17 cellular contexts compared by ENCODE assay signal in the genomic region with DNA sequence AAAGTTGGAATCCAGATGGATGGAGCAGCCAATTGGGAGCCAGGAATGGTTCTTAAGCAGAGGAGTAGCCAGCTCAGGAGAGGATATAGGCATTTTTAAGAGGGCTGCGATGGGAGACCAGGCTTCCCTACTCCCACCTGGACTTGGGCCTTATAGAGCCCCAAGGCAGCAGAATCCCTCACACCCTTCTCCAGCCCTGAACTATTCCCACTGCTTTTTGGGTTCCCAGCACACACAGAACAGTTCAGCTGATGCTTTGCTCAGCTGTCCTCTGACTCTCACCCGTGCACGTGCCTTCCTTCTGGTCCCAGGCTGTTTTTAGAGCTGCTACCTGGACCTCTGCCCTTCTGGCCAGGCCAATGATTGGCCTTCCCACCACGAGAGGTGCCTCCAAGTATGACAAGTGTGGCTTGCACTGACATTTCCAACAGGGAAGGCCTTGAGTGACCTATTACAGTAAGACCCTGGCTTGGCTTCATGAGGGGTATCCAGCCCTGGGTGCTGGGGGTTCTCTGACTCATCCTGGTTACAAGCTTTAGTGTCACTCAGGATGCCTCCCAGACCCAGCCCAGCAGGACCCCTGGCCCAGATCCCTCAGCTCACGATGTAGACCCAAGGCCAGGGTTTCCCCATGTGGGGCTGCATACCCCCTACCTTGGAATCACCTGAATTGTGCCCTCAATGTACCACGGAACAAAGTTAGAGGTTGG. TPM values are rescaled to one million over a fixed set of nuclear protein-coding genes. Genes with fewer than 3 reads are reported as not detected.
DNase-seq lines count a peak whose midpoint lies in the region; ATAC-seq, FAIRE-seq and TF ChIP-seq lines count a peak whose summit lies in the region.
"Had no signal": no experiment of that assay in that cellular context is flagged by ENCODE, and none has a peak within 500 bp of the region (broad histone marks: within the 10 kb centered on the region; RNA-seq: fewer than 3 reads in every experiment).

No MANE protein-coding gene starts in this region.

- no peak overlapping the region for H3K27ac Mint-ChIP-seq in endodermal cell
- H3K27ac Mint-ChIP-seq: CD8-positive, alpha-beta T cell; GM23338; H9 had no signal

- intact Hi-C loops in IMR-90 (cut with micrococcal nuclease) = no loop called here

- no peaks in the 10 kb centered on the region for H3K9me3 Mint-ChIP-seq in endodermal cell
- H3K9me3 Mint-ChIP-seq: CD8-positive, alpha-beta T cell; GM23338; H9 had no signal

- H3K4me3 Mint-ChIP-seq in endodermal cell = no peak overlapping the region
- H3K4me3 Mint-ChIP-seq: CD8-positive, alpha-beta T cell; GM23338; H9 had no signal

- no peak overlapping the region for H2BK5ac ChIP-seq in IMR-90 (ENCODE audit: low read depth, low read length, poor library complexity, severe bottlenecking)

- H3K4me2 ChIP-seq in IMR-90 (ENCODE audit: low read depth, low read length) = no peak overlapping the region
- H3K4me2 ChIP-seq: A549, GM23338 had no signal

- no peak for DNase-seq in HTR-8/SVneo (ENCODE audit: insufficient read length, low spot score)
- DNase-seq in IMR-90 = no peak
- DNase-seq in endodermal cell = peak; percentile 23
- peak; percentile 9 for DNase-seq in stimulated activated CD8-positive, alpha-beta memory T cell treated with anti-CD3 and anti-CD28 coated beads, Interleukin-4, amount 100 ng/mL, for 48 hours
- DNase-seq in NCI-H2227 treated with DMSO at 0.1 percent for 48 hours (lab: John Stamatoyannopoulos, UW) = no peak
- no peak for DNase-seq in SKM-1 treated with dmso at 0.1 percent for 144 hours (lab: John Stamatoyannopoulos, UW; ENCODE audit: unreplicated experiment)
- no peak for DNase-seq in SK-N-DZ (ENCODE audit: low spot score)
- DNase-seq: BE2C; CD8-positive, alpha-beta T cell; COR-L47; DND-41; GDM1; H9 had no signal

- H3K27me3 ChIP-seq in IMR-90 (ENCODE audit: control insufficient read depth, insufficient read depth, low read length) (peaks cover 41% of the 10 kb centered on the region), endodermal cell (ENCODE audit: control insufficient read depth, insufficient read depth, low read length, poor library complexity, severe bottlenecking) (no peaks in the 10 kb centered on the region)
- H3K27me3 ChIP-seq: BE2C had no signal

- no peak for TF ChIP-seq CTCF in IMR-90 (conservative IDR thresholded peaks at IDR 0.05; ENCODE audit: low read depth, low read length)
- no peak for TF ChIP-seq CTCF in endodermal cell (conservative IDR thresholded peaks at IDR 0.05)

- no peak overlapping the region for H2BK15ac ChIP-seq in IMR-90 (ENCODE audit: low read depth, low read length)

- no peak overlapping the region for H3K18ac ChIP-seq in IMR-90 (ENCODE audit: low read depth, low read length)

- 81% methylated on average over 3 of the region's 6 CpGs; no CpG with 5 or more reads in 1 of the 2 experiments for WGBS in IMR-90 (ENCODE audit: extremely low coverage in 2 of 2, insufficient read length in 1 of 2), 2 experiments
- 93 to 100% methylated on average over 4 to 6 of the region's 6 CpGs for WGBS in endodermal cell (ENCODE audit: insufficient coverage in 1 of 2, insufficient read length in 1 of 2), 2 experiments

- dilution Hi-C loops in IMR-90 (cut with HindIII; ENCODE audit: low sequenced_read_pairs, unreplicated experiment) = no loop called here

- H3K9ac ChIP-seq in IMR-90 (ENCODE audit: low read depth, low read length) (no peak overlapping the region), endodermal cell (ENCODE audit: extremely low read depth, low read length, poor library complexity, severe bottlenecking) (no peak overlapping the region)

- H3K36me3 Mint-ChIP-seq in endodermal cell (ENCODE audit: low read depth) = no peaks in the 10 kb centered on the region
- H3K36me3 Mint-ChIP-seq: CD8-positive, alpha-beta T cell had no signal

- peak; percentile 13 for FAIRE-seq in HTR-8/SVneo (lab: Jason Lieb, UNC)
- FAIRE-seq: A549, GM12892 had no signal

- no peak overlapping the region for H3K14ac ChIP-seq in IMR-90 (replicated peaks; ENCODE audit: low read depth, low read length)

- no peak overlapping the region for H3K56ac ChIP-seq in IMR-90 (ENCODE audit: extremely low read depth, insufficient read depth, low read length)

- H2AK5ac ChIP-seq in IMR-90 (ENCODE audit: low read depth, low read length) = no peak overlapping the region; the same call in 1 of the 2 replicates

- H2BK20ac ChIP-seq in IMR-90 (ENCODE audit: low read depth, low read length) = no peak overlapping the region

- H3K27ac ChIP-seq in IMR-90 (ENCODE audit: insufficient read depth, low read length) (no peak overlapping the region), endodermal cell (ENCODE audit: low read depth, low read length) (no peak overlapping the region)
- H3K27ac ChIP-seq: A549, C4-2B had no signal

- H3K9me1 ChIP-seq in IMR-90 (ENCODE audit: insufficient read depth, low read length) = no peaks in the 10 kb centered on the region; the same call in 1 of the 2 replicates

- H3K4me1 ChIP-seq in IMR-90 (ENCODE audit: control insufficient read depth, insufficient read depth, low read length) = peaks cover 3% of the 10 kb centered on the region
- no peaks in the 10 kb centered on the region for H3K4me1 ChIP-seq in endodermal cell (ENCODE audit: control insufficient read depth, insufficient read depth, low read length)

- no peaks in the 10 kb centered on the region for H3K36me3 ChIP-seq in IMR-90 (ENCODE audit: control insufficient read depth, insufficient read depth, low read length)
- no peaks in the 10 kb centered on the region for H3K36me3 ChIP-seq in endodermal cell (ENCODE audit: control insufficient read depth, insufficient read depth, low read length)
- H3K36me3 ChIP-seq: BE2C had no signal

- H3K27me3 Mint-ChIP-seq in endodermal cell (ENCODE audit: insufficient read depth) = peaks cover 12% of the 10 kb centered on the region

- no TSS peak for BruUV-seq in IMR-90 (replicated peaks; lab: Mats Ljungman, UMichigan)

- H3K4me3 ChIP-seq in IMR-90 (ENCODE audit: insufficient read depth, low read depth, low read length) (no peak overlapping the region), endodermal cell (ENCODE audit: low read length) (no peak overlapping the region)
- H3K4me3 ChIP-seq: A549, GM23338 had no signal

- no peak for ATAC-seq in IMR-90 (ENCODE audit: low read depth)
- ATAC-seq: A549; CD8-positive, alpha-beta T cell; GM23338 had no signal

- H3K4ac ChIP-seq in IMR-90 (ENCODE audit: low read depth, low read length) = no peak overlapping the region

- no peak overlapping the region for H4K5ac ChIP-seq in IMR-90 (ENCODE audit: low read depth, low read length)

- no peak overlapping the region for H2AK9ac ChIP-seq in IMR-90 (replicated peaks; ENCODE audit: low read depth, low read length, poor library complexity)

- CTCF ChIA-PET in IMR-90 (lab: Yijun Ruan, JAX) = interaction anchor here (0.6 to 0.9 kb wide), 2 partner anchors 8 to 226 kb away, joined by 3 to 4 read pairs; no protein-coding TSS in a partner anchor

- in situ Hi-C loops in IMR-90 (cut with MboI; ENCODE audit: low sequenced_read_pairs) = no loop called here

- H4K8ac ChIP-seq in IMR-90 (ENCODE audit: low read depth in 2 of 2, low read length in 2 of 2) = no peak overlapping the region

- peak overlapping the region; percentile 49 for H2AFZ ChIP-seq in IMR-90 (replicated peaks; ENCODE audit: low read length, poor library complexity)
- H2AFZ ChIP-seq: GM23338 had no signal

- no peak for TF ChIP-seq RAD21 in IMR-90 (IDR thresholded peaks at IDR 0.05; ENCODE audit: low read length)

- H3K23ac ChIP-seq in IMR-90 (ENCODE audit: low read depth, low read length) = no peak overlapping the region

- no peaks in the 10 kb centered on the region for H3K9me3 ChIP-seq in IMR-90 (ENCODE audit: control insufficient read depth, insufficient read depth, low read length)
- H3K9me3 ChIP-seq in endodermal cell (ENCODE audit: control insufficient read depth, low read length) = no peaks in the 10 kb centered on the region
- H3K9me3 ChIP-seq: A549, BE2C had no signal

- no peak for TF ChIP-seq POLR2A in IMR-90 (IDR thresholded peaks at IDR 0.05; ENCODE audit: low read depth, low read length)

- no peaks in the 10 kb centered on the region for H3K79me1 ChIP-seq in IMR-90 (ENCODE audit: low read depth in 1 of 2, low read length in 2 of 2)

- no peak overlapping the region for H4K91ac ChIP-seq in IMR-90 (ENCODE audit: insufficient read depth, low read depth, low read length)

- no peak overlapping the region for H2BK120ac ChIP-seq in IMR-90 (ENCODE audit: low read depth, low read length)

- POLR2A ChIA-PET in IMR-90 (lab: Charles Lee; ENCODE audit: unreplicated experiment) = interaction anchor here (0.5 kb wide), 1 partner anchor 910 kb away, joined by 5 read pairs; no protein-coding TSS in a partner anchor

- 0 out of 2 replicates have a peak, but pooled peaks cover 1% of the 10 kb centered on the region for H4K20me1 ChIP-seq in IMR-90 (ENCODE audit: insufficient read depth, low read length)

- no peaks in the 10 kb centered on the region for H3K4me1 Mint-ChIP-seq in endodermal cell
- H3K4me1 Mint-ChIP-seq: GM23338 had no signal

TF ChIP-seq in IMR-90, 13 proteins besides CTCF, POLR2A, EP300 and RAD21 (continues in another document):
- TF ChIP-seq MAFK (IDR thresholded peaks at IDR 0.05; ENCODE audit: low read depth, low read length) = no peak
- no peak for TF ChIP-seq MXI1 (IDR thresholded peaks at IDR 0.05; ENCODE audit: borderline replicate concordance, low read depth, low read length)
- TF ChIP-seq FOS (IDR thresholded peaks at IDR 0.05; ENCODE audit: low read depth, low read length) = no peak
- no peak for TF ChIP-seq RFX5 (IDR thresholded peaks at IDR 0.05; ENCODE audit: low read depth, low read length)
- no peak for TF ChIP-seq NFE2L2 (IDR thresholded peaks at IDR 0.05; ENCODE audit: low read depth, low read length)
- no peak for TF ChIP-seq CEBPB (IDR thresholded peaks at IDR 0.05; ENCODE audit: low read depth, low read length)
- no peak for TF ChIP-seq CHD1 (IDR thresholded peaks at IDR 0.05; ENCODE audit: low read depth, low read length)
- no peak for TF ChIP-seq USF2 (IDR thresholded peaks at IDR 0.05; ENCODE audit: low read depth, low read length)

RNA-seq across cellular contexts. Expression of gene NOX5, which starts 25.2 kb away (rescaled TPM):
- total RNA-seq in IMR-90 (2012; rRNA removed) (under 0.01 TPM in 1 of 2 replicates, not detected in the other), endodermal cell (not detected)
- 0.07 and 0.20 TPM in 2 replicates for polyA plus RNA-seq in IMR-90 (2012; rRNA removed)
- 0.05 and 0.11 TPM in 2 replicates for polyA plus RNA-seq in IMR-90 (2012; cell fraction: cytosol; rRNA removed)
- polyA plus RNA-seq in IMR-90 (2012; cell fraction: nucleus; rRNA removed; ENCODE audit: low replicate concordance) = 0.60 and 0.65 TPM in 2 replicates
- 0.11 TPM for polyA plus RNA-seq in endodermal cell (2013, experiment 1 of 2)
- polyA plus RNA-seq in endodermal cell (2013, experiment 2 of 2) = not detected
- 0.06 TPM in 1 of 2 replicates, not detected in the other for polyA plus RNA-seq in SK-N-DZ (2014; cell fraction: cytosol; rRNA removed)
- polyA plus RNA-seq in SK-N-DZ (2014; cell fraction: nucleus; rRNA removed) = not detected in 2 replicates
- total RNA-seq: CD8-positive, alpha-beta T cell had no signal
- polyA plus RNA-seq: GM23338 had no signal

Comparison
In these comparisons a context has a peak if more than half of its experiments do, and no peak if none do; other contexts are left out.
1. DNase-seq: peak in endodermal cell (single experiment) and stimulated activated CD8-positive, alpha-beta memory T cell treated with anti-CD3 and anti-CD28 coated beads, Interleukin-4, amount 100 ng/mL, for 48 hours (single experiment); none in HTR-8/SVneo (single experiment), IMR-90 (single experiment), NCI-H2227 treated with DMSO at 0.1 percent for 48 hours (single experiment), SKM-1 treated with dmso at 0.1 percent for 144 hours (single experiment) and SK-N-DZ (single experiment).